Comparison of ENCODE assay signal across 20 cellular contexts in genomic region chr5:15539951-15540350, GRCh38. TPM values are rescaled to one million over a fixed set of nuclear protein-coding genes. Genes with fewer than 3 reads are reported as not detected.
"Had no signal": no experiment of that assay in that cellular context is flagged by ENCODE, and none has a peak within 500 bp of the region (broad histone marks: within the 10 kb centered on the region; RNA-seq: fewer than 3 reads in every experiment).

No MANE protein-coding gene starts in this region.

- ATAC-seq: gastrocnemius medialis; left colon; left ventricle myocardium superior; natural killer cell treated with Interleukin-12 subunit alpha and Interleukin-12 subunit beta and Interleukin-15 and Interleukin-18, amount 100 ng/mL, for 72 hours had no signal

- H2AFZ ChIP-seq: neural progenitor cell had no signal

- H3K4me1 Mint-ChIP-seq: immature natural killer cell had no signal

- H3K36me3 Mint-ChIP-seq: immature natural killer cell; natural killer cell treated with Interleukin-12 subunit alpha and Interleukin-12 subunit beta and Interleukin-15 and Interleukin-18, amount 100 ng/mL, for 72 hours had no signal

- H3K36me3 ChIP-seq: gastrocnemius medialis, neural progenitor cell, ovary, right atrium auricular region, sigmoid colon had no signal

- DNase-seq: effector CD4-positive, alpha-beta T cell; gastrocnemius medialis; immature natural killer cell; kidney; left colon; left ventricle myocardium superior; mesenchymal stem cell; midbrain; nucleus accumbens; ovary; sigmoid colon; stimulated activated CD4-positive, alpha-beta T cell treated with anti-CD3 and anti-CD28 coated beads, Interleukin-2, amount 100 ng/mL, for 48 hours; stimulated activated naive CD4-positive, alpha-beta T cell treated with Interleukin-2 at 50 U/mL for 16 hours; trophoblast cell had no signal

- H3K27me3 ChIP-seq: gastrocnemius medialis, neural progenitor cell, ovary, right atrium auricular region, sigmoid colon had no signal

- H3K27ac ChIP-seq: coronary artery, gastrocnemius medialis, neural progenitor cell, ovary, right atrium auricular region, sigmoid colon had no signal

- H3K4me2 ChIP-seq: neural progenitor cell, smooth muscle cell had no signal

- H3K4me3 ChIP-seq: coronary artery, gastrocnemius medialis, lung, neural progenitor cell, ovary, right atrium auricular region, sigmoid colon, smooth muscle cell had no signal

- FAIRE-seq: kidney had no signal

- H3K4me3 Mint-ChIP-seq: immature natural killer cell; natural killer cell treated with Interleukin-12 subunit alpha and Interleukin-12 subunit beta and Interleukin-15 and Interleukin-18, amount 100 ng/mL, for 72 hours; neural progenitor cell had no signal

- H3K9ac ChIP-seq: neural progenitor cell had no signal

- H3K9me3 ChIP-seq: gastrocnemius medialis, ovary, right atrium auricular region, sigmoid colon had no signal

- H3K27ac Mint-ChIP-seq: immature natural killer cell; natural killer cell treated with Interleukin-12 subunit alpha and Interleukin-12 subunit beta and Interleukin-15 and Interleukin-18, amount 100 ng/mL, for 72 hours; neural progenitor cell had no signal

- H3K4me1 ChIP-seq: gastrocnemius medialis had no signal

- H3K27me3 Mint-ChIP-seq: natural killer cell treated with Interleukin-12 subunit alpha and Interleukin-12 subunit beta and Interleukin-15 and Interleukin-18, amount 100 ng/mL, for 72 hours had no signal

RNA-seq across cellular contexts. Expression of gene FBXL7, which starts 40.0 kb away (rescaled TPM):
- total RNA-seq: natural killer cell treated with Interleukin-12 subunit alpha and Interleukin-12 subunit beta and Interleukin-15 and Interleukin-18, amount 100 ng/mL, for 72 hours had no signal
- polyA plus RNA-seq: immature natural killer cell had no signal
